In genomic region chr16:47848481-47849109, GRCh38 we compare ENCODE assay signal across 1 cellular context.
TF ChIP-seq lines count a peak whose summit lies in the region.

No MANE protein-coding gene starts in this region.

TF ChIP-seq in H1, 55 proteins besides CTCF, POLR2A, EP300 and RAD21 (continued from another document):
- TF ChIP-seq, protein P1, sequence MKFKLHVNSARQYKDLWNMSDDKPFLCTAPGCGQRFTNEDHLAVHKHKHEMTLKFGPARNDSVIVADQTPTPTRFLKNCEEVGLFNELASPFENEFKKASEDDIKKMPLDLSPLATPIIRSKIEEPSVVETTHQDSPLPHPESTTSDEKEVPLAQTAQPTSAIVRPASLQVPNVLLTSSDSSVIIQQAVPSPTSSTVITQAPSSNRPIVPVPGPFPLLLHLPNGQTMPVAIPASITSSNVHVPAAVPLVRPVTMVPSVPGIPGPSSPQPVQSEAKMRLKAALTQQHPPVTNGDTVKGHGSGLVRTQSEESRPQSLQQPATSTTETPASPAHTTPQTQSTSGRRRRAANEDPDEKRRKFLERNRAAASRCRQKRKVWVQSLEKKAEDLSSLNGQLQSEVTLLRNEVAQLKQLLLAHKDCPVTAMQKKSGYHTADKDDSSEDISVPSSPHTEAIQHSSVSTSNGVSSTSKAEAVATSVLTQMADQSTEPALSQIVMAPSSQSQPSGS (IDR thresholded peaks at IDR 0.05; ENCODE audit: low read length), result no peak
- no peak for TF ChIP-seq BACH1 (IDR thresholded peaks at IDR 0.05; ENCODE audit: low read length)
- TF ChIP-seq NANOG (IDR thresholded peaks at IDR 0.05; ENCODE audit: insufficient read depth, low read depth, low read length, poor library complexity, severe bottlenecking), result no peak
- TF ChIP-seq NRF1 (IDR thresholded peaks at IDR 0.05; ENCODE audit: low read depth, low read length), result no peak
- TF ChIP-seq SUZ12 (IDR thresholded peaks at IDR 0.05; ENCODE audit: low read length), result no peak
- TF ChIP-seq POU5F1 (IDR thresholded peaks at IDR 0.05; ENCODE audit: low read depth, low read length), result no peak
- no peak for TF ChIP-seq RNF2 (IDR thresholded peaks at IDR 0.05; ENCODE audit: borderline replicate concordance, low read depth, low read length, missing control alignments, poor library complexity, severe bottlenecking)
